Comparison of ENCODE assay signal across 1 cellular context in genomic region chr22:45309422-45310227, GRCh38.
TF ChIP-seq lines count a peak whose summit lies in the region.

Gene FAM118A (plus strand): TSS chr22:45309934. CDS start chr22:45322380, 12,446 bp downstream.

TF ChIP-seq in WTC11, 78 proteins besides CTCF, POLR2A, EP300 and RAD21 (continued from another document):
- TF ChIP-seq FOXP4 (CRISPR knock-in tag; IDR thresholded peaks at IDR 0.05) (peak; percentile 82; the same call in 1 of the 2 replicates), ETV6 (CRISPR knock-in tag; IDR thresholded peaks at IDR 0.05) (peak; percentile 71; the same call in 1 of the 2 replicates), NR3C1 (CRISPR knock-in tag; conservative IDR thresholded peaks at IDR 0.05; ENCODE audit: low read depth) (no peak), OVOL2 (CRISPR knock-in tag; IDR thresholded peaks at IDR 0.05; ENCODE audit: borderline replicate concordance) (no peak), RORB (CRISPR knock-in tag; IDR thresholded peaks at IDR 0.05) (no peak), E2F5 (CRISPR knock-in tag; IDR thresholded peaks at IDR 0.05) (0 out of 2 replicates have a peak, but pooled peaks have one; percentile 54), ZBTB43 (CRISPR knock-in tag; IDR thresholded peaks at IDR 0.05) (no peak), PREB (CRISPR knock-in tag; IDR thresholded peaks at IDR 0.05; ENCODE audit: borderline replicate concordance) (0 out of 2 replicates have a peak, but pooled peaks have one; percentile 16), ZNF138 (CRISPR knock-in tag; conservative IDR thresholded peaks at IDR 0.05) (no peak), TCF7 (CRISPR knock-in tag; IDR thresholded peaks at IDR 0.05; ENCODE audit: low read depth) (no peak), GABPB1 (CRISPR knock-in tag; IDR thresholded peaks at IDR 0.05) (peak; percentile 60), PRRX2 (CRISPR knock-in tag; IDR thresholded peaks at IDR 0.05) (no peak), ZNF232 (CRISPR knock-in tag; IDR thresholded peaks at IDR 0.05) (no peak), ZBTB21 (CRISPR knock-in tag; IDR thresholded peaks at IDR 0.05; ENCODE audit: borderline replicate concordance) (no peak; the same call in 1 of the 2 replicates), SMAD3 (CRISPR knock-in tag; IDR thresholded peaks at IDR 0.05; ENCODE audit: borderline replicate concordance) (no peak), EMX1 (CRISPR knock-in tag; IDR thresholded peaks at IDR 0.05) (no peak), MAX (CRISPR knock-in tag; IDR thresholded peaks at IDR 0.05) (no peak), ZNF121 (CRISPR knock-in tag; IDR thresholded peaks at IDR 0.05) (peak; percentile 57; the same call in 1 of the 2 replicates), FOXJ3 (CRISPR knock-in tag; IDR thresholded peaks at IDR 0.05; ENCODE audit: borderline replicate concordance) (no peak), ESRRA (CRISPR knock-in tag; IDR thresholded peaks at IDR 0.05; ENCODE audit: borderline replicate concordance) (no peak), TP53 (CRISPR knock-in tag; IDR thresholded peaks at IDR 0.05) (no peak)
